8 cellular contexts compared by ENCODE assay signal in genomic region chr6:127459231-127459641, GRCh38. TPM values are rescaled to one million over a fixed set of nuclear protein-coding genes. Genes with fewer than 3 reads are reported as not detected.
DNase-seq lines count a peak whose midpoint lies in the region; ATAC-seq and TF ChIP-seq lines count a peak whose summit lies in the region.
"Had no signal": no experiment of that assay in that cellular context is flagged by ENCODE, and none has a peak within 500 bp of the region (broad histone marks: within the 10 kb centered on the region; RNA-seq: fewer than 3 reads in every experiment).

KIAA0408 (minus strand) TSS chr6:127459389; CDS start chr6:127453981, 5,408 bp downstream.

- no peaks in the 10 kb centered on the region for H3K36me3 ChIP-seq in liver (ENCODE audit: control insufficient read depth in 4 of 4, insufficient read depth in 3 of 4, low read depth in 1 of 4, low read length in 3 of 4)
- H3K36me3 ChIP-seq in testis (ENCODE audit: low read depth, missing control alignments) = no peaks in the 10 kb centered on the region

- WGBS in liver = 23% methylated on average over 4 of the region's 4 CpGs
- WGBS in testis, 2 donors = 40 to 51% methylated on average over 4 of the region's 4 CpGs

- H3K4me3 ChIP-seq in liver (ENCODE audit: low read depth in 1 of 3, low read length in 3 of 3) (peak within 1 kb of the TSS in 1 of 3 donors; percentile 22), testis (no peak within 1 kb of the TSS)
- H3K4me3 ChIP-seq: skin epidermis had no signal

- no peak for ATAC-seq in GM18909 (IDR thresholded peaks at IDR 0.05; ENCODE audit: poor library complexity, unreplicated experiment)

- H3K27ac ChIP-seq in liver (ENCODE audit: low read depth in 1 of 2, low read length in 2 of 2) = peak within 1 kb of the TSS; percentile 36 to 61
- peak within 1 kb of the TSS; percentile 46 to 78 for H3K27ac ChIP-seq in testis

- intact Hi-C loops in testis (cut with DNase I; ENCODE audit: low total_unique reads) = no loop called here

- no peak for TF ChIP-seq POLR2A in testis (IDR thresholded peaks at IDR 0.05)

- H3K27me3 ChIP-seq in liver (ENCODE audit: control insufficient read depth in 4 of 4, insufficient read depth in 4 of 4, low read length in 3 of 4) (no peaks in the 10 kb centered on the region), testis (no peaks in the 10 kb centered on the region)

- H3K4me1 ChIP-seq in liver (ENCODE audit: control insufficient read depth in 4 of 4, insufficient read depth in 4 of 4, low read length in 3 of 4) (peaks cover 2 to 33% (median 19%) of the 10 kb centered on the region in 4 donors), testis (no peaks in the 10 kb centered on the region)

- DNase-seq in MV-4-11 (lab: John Stamatoyannopoulos, UW) = peak; percentile 1
- DNase-seq in brain pericyte (ENCODE audit: low read depth, low spot score) = peak; percentile 31
- DNase-seq in testis = peak; percentile 77
- no peak for DNase-seq in activated CD4-positive, CD25-positive, alpha-beta regulatory T cell (lab: John Stamatoyannopoulos, UW)
- no peak for DNase-seq in activated CD4-positive, alpha-beta T cell treated with anti-CD3 and anti-CD28 coated beads for 1 hour

- TF ChIP-seq CTCF in liver (IDR thresholded peaks at IDR 0.05; ENCODE audit: low read depth, low read length, missing input control) = no peak
- no peak for TF ChIP-seq CTCF in testis (IDR thresholded peaks at IDR 0.05)

- H3K9me3 ChIP-seq in liver (ENCODE audit: control insufficient read depth in 4 of 4, low read length in 3 of 4) = no peaks in the 10 kb centered on the region
- no peaks in the 10 kb centered on the region for H3K9me3 ChIP-seq in testis

- no peak within 1 kb of the TSS for H3K9ac ChIP-seq in liver (ENCODE audit: low read depth in 1 of 2, low read length in 2 of 2)

- no peak for TF ChIP-seq RAD21 in liver (IDR thresholded peaks at IDR 0.05)

TF ChIP-seq in liver, 16 proteins besides CTCF, POLR2A, EP300 and RAD21:
- TF ChIP-seq FOXA2 (IDR thresholded peaks at IDR 0.05) = no peak
- TF ChIP-seq MAX (IDR thresholded peaks at IDR 0.05) = no peak
- no peak for TF ChIP-seq JUND (IDR thresholded peaks at IDR 0.05)
- TF ChIP-seq HNF4A (conservative IDR thresholded peaks at IDR 0.05) = no peak
- TF ChIP-seq FOXA1 (IDR thresholded peaks at IDR 0.05) = no peak
- TF ChIP-seq EGR1 (IDR thresholded peaks at IDR 0.05; ENCODE audit: low read depth in 2 of 2) = no peak
- TF ChIP-seq RXRA (IDR thresholded peaks at IDR 0.05) = no peak
- no peak for TF ChIP-seq YY1 (IDR thresholded peaks at IDR 0.05)

RNA-seq across cellular contexts. Expression of gene KIAA0408, which starts in this region (rescaled TPM):
- total RNA-seq in liver = under 1 TPM in 1 of 2 donors, not detected in 1; 0.28 TPM
- polyA plus RNA-seq in liver = under 1 TPM in 1 of 2 donors, not detected in 1; 0.07 TPM
- total RNA-seq in testis = 1 to 10 TPM; 3.3 to 4.1 TPM
- polyA plus RNA-seq in testis (ENCODE audit: insufficient read depth, low read depth, low replicate concordance) = 11.2 TPM

Comparison
In these comparisons a context has a peak if more than half of its experiments do, and no peak if none do; other contexts are left out.
1. RNA of gene KIAA0408 (polyA plus RNA-seq): 11.2 TPM in testis (single experiment); 0.07 TPM in liver; every median in the first group is over 10 times any median in the second.
2. DNase-seq: peak in MV-4-11 (single experiment), brain pericyte (single experiment) and testis (single experiment); none in activated CD4-positive, CD25-positive, alpha-beta regulatory T cell (0 of 4) and activated CD4-positive, alpha-beta T cell treated with anti-CD3 and anti-CD28 coated beads for 1 hour (single experiment).